In the genomic region with DNA sequence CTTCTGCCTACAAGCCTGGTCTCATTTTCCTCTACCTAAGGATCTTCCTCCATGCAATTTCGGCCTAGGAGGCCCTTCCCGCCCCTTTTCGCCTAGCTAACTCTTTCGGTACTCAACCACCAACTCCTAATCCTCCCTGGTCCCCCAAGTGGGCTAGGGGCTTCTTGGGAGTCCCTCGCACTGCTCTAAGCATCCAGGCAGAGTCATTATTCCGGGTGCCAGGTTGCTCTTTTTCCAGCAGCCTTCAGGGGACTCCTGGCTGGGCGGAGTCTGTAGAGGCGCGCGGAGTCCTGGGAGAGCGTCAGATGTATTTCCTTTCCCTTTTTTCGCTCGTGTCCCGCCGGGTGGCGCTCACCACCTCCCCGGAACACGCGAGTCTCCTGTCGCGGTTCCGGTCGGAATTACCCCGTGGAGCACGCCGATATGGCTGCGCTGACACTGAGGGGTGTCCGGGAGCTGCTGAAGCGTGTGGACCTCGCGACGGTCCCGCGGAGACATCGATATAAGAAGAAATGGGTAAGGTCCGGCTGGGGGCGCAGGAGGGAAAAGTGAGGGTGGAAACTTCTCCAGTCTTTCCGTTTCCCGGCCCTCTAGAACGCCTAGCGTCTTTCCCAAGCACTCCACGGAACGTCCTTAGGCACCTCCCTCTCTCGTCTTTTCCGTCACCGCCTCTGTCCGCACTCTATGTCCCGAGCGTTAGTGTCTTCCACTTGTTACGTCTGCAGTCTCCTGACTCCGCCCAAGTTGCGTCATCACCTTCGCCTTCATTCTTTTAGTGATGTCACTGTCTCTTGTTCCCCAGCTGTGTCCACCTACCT, we compare ENCODE assay signal across 1 cellular context.
TF ChIP-seq lines count a peak whose summit lies in the region.

A gene (plus strand): TSS at position 404 of the 818 bp plus-strand sequence. CDS start 20 bp downstream, at position 424.

TF ChIP-seq in HepG2, 621 proteins besides CTCF, POLR2A, EP300 and RAD21 (continued from another document and continues in another):
- TF ChIP-seq, protein P1, sequence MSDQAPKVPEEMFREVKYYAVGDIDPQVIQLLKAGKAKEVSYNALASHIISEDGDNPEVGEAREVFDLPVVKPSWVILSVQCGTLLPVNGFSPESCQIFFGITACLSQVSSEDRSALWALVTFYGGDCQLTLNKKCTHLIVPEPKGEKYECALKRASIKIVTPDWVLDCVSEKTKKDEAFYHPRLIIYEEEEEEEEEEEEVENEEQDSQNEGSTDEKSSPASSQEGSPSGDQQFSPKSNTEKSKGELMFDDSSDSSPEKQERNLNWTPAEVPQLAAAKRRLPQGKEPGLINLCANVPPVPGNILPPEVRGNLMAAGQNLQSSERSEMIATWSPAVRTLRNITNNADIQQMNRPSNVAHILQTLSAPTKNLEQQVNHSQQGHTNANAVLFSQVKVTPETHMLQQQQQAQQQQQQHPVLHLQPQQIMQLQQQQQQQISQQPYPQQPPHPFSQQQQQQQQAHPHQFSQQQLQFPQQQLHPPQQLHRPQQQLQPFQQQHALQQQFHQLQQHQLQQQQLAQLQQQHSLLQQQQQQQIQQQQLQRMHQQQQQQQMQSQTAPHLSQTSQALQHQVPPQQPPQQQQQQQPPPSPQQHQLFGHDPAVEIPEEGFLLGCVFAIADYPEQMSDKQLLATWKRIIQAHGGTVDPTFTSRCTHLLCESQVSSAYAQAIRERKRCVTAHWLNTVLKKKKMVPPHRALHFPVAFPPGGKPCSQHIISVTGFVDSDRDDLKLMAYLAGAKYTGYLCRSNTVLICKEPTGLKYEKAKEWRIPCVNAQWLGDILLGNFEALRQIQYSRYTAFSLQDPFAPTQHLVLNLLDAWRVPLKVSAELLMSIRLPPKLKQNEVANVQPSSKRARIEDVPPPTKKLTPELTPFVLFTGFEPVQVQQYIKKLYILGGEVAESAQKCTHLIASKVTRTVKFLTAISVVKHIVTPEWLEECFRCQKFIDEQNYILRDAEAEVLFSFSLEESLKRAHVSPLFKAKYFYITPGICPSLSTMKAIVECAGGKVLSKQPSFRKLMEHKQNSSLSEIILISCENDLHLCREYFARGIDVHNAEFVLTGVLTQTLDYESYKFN (CRISPR knock-in tag; conservative IDR thresholded peaks at IDR 0.05): peak; percentile 20; the same call in 1 of the 2 replicates
- peak; percentile 72 for TF ChIP-seq SPEN (CRISPR knock-in tag; IDR thresholded peaks at IDR 0.05; ENCODE audit: low read depth)
- 0 out of 4 replicates have a peak, but pooled peaks of 1 of the 2 experiments have one; percentile 13 for TF ChIP-seq NR2F1 (CRISPR knock-in tag; IDR thresholded peaks at IDR 0.05)
- TF ChIP-seq JUND (CRISPR knock-in tag; IDR thresholded peaks at IDR 0.05): no peak
- peak; percentile 95 for TF ChIP-seq YEATS4 (CRISPR knock-in tag; IDR thresholded peaks at IDR 0.05; ENCODE audit: borderline replicate concordance)
- peak; percentile 28; the same call in 1 of the 2 replicates for TF ChIP-seq PPARG (CRISPR knock-in tag; conservative IDR thresholded peaks at IDR 0.05)
- TF ChIP-seq ZNF484 (CRISPR knock-in tag; IDR thresholded peaks at IDR 0.05; ENCODE audit: borderline replicate concordance, low read depth): no peak
- peak; percentile 82 for TF ChIP-seq ELF1 (CRISPR knock-in tag; IDR thresholded peaks at IDR 0.05)
- no peak for TF ChIP-seq AGO1 (IDR thresholded peaks at IDR 0.05; ENCODE audit: low read depth, low read length, poor library complexity, severe bottlenecking)
- TF ChIP-seq KLF12 (CRISPR knock-in tag; IDR thresholded peaks at IDR 0.05; ENCODE audit: borderline replicate concordance): peak; percentile 73; the same call in 1 of the 2 replicates
- TF ChIP-seq ZSCAN29 (CRISPR knock-in tag; conservative IDR thresholded peaks at IDR 0.05): no peak
- TF ChIP-seq, protein P2, sequence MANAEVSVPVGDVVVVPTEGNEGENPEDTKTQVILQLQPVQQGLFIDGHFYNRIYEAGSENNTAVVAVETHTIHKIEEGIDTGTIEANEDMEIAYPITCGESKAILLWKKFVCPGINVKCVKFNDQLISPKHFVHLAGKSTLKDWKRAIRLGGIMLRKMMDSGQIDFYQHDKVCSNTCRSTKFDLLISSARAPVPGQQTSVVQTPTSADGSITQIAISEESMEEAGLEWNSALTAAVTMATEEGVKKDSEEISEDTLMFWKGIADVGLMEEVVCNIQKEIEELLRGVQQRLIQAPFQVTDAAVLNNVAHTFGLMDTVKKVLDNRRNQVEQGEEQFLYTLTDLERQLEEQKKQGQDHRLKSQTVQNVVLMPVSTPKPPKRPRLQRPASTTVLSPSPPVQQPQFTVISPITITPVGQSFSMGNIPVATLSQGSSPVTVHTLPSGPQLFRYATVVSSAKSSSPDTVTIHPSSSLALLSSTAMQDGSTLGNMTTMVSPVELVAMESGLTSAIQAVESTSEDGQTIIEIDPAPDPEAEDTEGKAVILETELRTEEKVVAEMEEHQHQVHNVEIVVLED (CRISPR knock-in tag; IDR thresholded peaks at IDR 0.05; ENCODE audit: borderline replicate concordance): peak; percentile 63; the same call in 1 of the 2 replicates
- TF ChIP-seq ZFX (CRISPR knock-in tag; IDR thresholded peaks at IDR 0.05; ENCODE audit: low read depth): no peak; the same call in none of the 2 replicates
- no peak for TF ChIP-seq ZBTB42 (CRISPR knock-in tag; IDR thresholded peaks at IDR 0.05)
- TF ChIP-seq YY1 (IDR thresholded peaks at IDR 0.05; ENCODE audit: insufficient read depth, insufficient replicate concordance, low read depth, low read length): peak; percentile 94
- peak in 1 of 2 experiments; percentile 73; a peak in 1 of 4 replicates for TF ChIP-seq KLF16 (CRISPR knock-in tag; IDR thresholded peaks at IDR 0.05)
- peak; percentile 58 for TF ChIP-seq CCDC6 (CRISPR knock-in tag; IDR thresholded peaks at IDR 0.05)
- TF ChIP-seq ZFAT (CRISPR knock-in tag; conservative IDR thresholded peaks at IDR 0.05): 0 out of 2 replicates have a peak, but pooled peaks have one; percentile 64
- no peak for TF ChIP-seq ZNF3 (CRISPR knock-in tag; IDR thresholded peaks at IDR 0.05)
- TF ChIP-seq ZMYM4 (CRISPR knock-in tag; IDR thresholded peaks at IDR 0.05): peak; percentile 83
- TF ChIP-seq U2AF1 (optimal IDR thresholded peaks at IDR 0.05; ENCODE audit: low read depth, low read length): no peak
- TF ChIP-seq, protein P3, sequence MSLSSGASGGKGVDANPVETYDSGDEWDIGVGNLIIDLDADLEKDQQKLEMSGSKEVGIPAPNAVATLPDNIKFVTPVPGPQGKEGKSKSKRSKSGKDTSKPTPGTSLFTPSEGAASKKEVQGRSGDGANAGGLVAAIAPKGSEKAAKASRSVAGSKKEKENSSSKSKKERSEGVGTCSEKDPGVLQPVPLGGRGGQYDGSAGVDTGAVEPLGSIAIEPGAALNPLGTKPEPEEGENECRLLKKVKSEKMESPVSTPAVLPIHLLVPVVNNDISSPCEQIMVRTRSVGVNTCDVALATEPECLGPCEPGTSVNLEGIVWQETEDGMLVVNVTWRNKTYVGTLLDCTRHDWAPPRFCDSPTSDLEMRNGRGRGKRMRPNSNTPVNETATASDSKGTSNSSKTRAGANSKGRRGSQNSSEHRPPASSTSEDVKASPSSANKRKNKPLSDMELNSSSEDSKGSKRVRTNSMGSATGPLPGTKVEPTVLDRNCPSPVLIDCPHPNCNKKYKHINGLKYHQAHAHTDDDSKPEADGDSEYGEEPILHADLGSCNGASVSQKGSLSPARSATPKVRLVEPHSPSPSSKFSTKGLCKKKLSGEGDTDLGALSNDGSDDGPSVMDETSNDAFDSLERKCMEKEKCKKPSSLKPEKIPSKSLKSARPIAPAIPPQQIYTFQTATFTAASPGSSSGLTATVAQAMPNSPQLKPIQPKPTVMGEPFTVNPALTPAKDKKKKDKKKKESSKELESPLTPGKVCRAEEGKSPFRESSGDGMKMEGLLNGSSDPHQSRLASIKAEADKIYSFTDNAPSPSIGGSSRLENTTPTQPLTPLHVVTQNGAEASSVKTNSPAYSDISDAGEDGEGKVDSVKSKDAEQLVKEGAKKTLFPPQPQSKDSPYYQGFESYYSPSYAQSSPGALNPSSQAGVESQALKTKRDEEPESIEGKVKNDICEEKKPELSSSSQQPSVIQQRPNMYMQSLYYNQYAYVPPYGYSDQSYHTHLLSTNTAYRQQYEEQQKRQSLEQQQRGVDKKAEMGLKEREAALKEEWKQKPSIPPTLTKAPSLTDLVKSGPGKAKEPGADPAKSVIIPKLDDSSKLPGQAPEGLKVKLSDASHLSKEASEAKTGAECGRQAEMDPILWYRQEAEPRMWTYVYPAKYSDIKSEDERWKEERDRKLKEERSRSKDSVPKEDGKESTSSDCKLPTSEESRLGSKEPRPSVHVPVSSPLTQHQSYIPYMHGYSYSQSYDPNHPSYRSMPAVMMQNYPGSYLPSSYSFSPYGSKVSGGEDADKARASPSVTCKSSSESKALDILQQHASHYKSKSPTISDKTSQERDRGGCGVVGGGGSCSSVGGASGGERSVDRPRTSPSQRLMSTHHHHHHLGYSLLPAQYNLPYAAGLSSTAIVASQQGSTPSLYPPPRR (CRISPR knock-in tag; IDR thresholded peaks at IDR 0.05; ENCODE audit: borderline replicate concordance): peak; percentile 47; the same call in 1 of the 2 replicates
- no peak for TF ChIP-seq PAF1 (CRISPR knock-in tag; IDR thresholded peaks at IDR 0.05)
- peak; percentile 82; the same call in 1 of the 2 replicates for TF ChIP-seq TSC22D2 (CRISPR knock-in tag; IDR thresholded peaks at IDR 0.05; ENCODE audit: borderline replicate concordance)
- TF ChIP-seq, protein P4, sequence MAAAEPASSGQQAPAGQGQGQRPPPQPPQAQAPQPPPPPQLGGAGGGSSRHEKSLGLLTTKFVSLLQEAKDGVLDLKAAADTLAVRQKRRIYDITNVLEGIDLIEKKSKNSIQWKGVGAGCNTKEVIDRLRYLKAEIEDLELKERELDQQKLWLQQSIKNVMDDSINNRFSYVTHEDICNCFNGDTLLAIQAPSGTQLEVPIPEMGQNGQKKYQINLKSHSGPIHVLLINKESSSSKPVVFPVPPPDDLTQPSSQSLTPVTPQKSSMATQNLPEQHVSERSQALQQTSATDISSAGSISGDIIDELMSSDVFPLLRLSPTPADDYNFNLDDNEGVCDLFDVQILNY (CRISPR knock-in tag; conservative IDR thresholded peaks at IDR 0.05): peak; percentile 43; the same call in 1 of the 2 replicates
- TF ChIP-seq REPIN1 (CRISPR knock-in tag; IDR thresholded peaks at IDR 0.05; ENCODE audit: borderline replicate concordance, low read depth): peak; percentile 84; the same call in 1 of the 2 replicates
- TF ChIP-seq ZSCAN21 (CRISPR knock-in tag; IDR thresholded peaks at IDR 0.05; ENCODE audit: borderline replicate concordance): no peak
- no peak for TF ChIP-seq KAT2B (IDR thresholded peaks at IDR 0.05; ENCODE audit: borderline replicate concordance, low read depth, low read length)
- peak; percentile 35; the same call in 1 of the 2 replicates for TF ChIP-seq PAX8 (CRISPR knock-in tag; IDR thresholded peaks at IDR 0.05; ENCODE audit: borderline replicate concordance)
- TF ChIP-seq MAF1 (CRISPR knock-in tag; IDR thresholded peaks at IDR 0.05; ENCODE audit: borderline replicate concordance): peak; percentile 69; the same call in 1 of the 2 replicates
- TF ChIP-seq ZNF225 (CRISPR knock-in tag; IDR thresholded peaks at IDR 0.05): peak; percentile 37; the same call in 1 of the 2 replicates
- TF ChIP-seq, protein P5, sequence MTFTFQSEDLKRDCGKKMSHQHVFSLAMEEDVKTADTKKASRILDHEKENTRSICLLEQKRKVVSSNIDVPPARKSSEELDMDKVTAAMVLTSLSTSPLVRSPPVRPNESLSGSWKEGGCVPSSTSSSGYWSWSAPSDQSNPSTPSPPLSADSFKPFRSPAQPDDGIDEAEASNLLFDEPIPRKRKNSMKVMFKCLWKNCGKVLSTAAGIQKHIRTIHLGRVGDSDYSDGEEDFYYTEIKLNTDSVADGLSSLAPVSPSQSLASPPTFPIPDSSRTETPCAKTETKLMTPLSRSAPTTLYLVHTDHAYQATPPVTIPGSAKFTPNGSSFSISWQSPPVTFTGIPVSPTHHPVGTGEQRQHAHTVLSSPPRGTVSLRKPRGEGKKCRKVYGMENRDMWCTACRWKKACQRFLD (CRISPR knock-in tag; IDR thresholded peaks at IDR 0.05; ENCODE audit: borderline replicate concordance): 0 out of 2 replicates have a peak, but pooled peaks have one; percentile 33
- TF ChIP-seq, protein P6, sequence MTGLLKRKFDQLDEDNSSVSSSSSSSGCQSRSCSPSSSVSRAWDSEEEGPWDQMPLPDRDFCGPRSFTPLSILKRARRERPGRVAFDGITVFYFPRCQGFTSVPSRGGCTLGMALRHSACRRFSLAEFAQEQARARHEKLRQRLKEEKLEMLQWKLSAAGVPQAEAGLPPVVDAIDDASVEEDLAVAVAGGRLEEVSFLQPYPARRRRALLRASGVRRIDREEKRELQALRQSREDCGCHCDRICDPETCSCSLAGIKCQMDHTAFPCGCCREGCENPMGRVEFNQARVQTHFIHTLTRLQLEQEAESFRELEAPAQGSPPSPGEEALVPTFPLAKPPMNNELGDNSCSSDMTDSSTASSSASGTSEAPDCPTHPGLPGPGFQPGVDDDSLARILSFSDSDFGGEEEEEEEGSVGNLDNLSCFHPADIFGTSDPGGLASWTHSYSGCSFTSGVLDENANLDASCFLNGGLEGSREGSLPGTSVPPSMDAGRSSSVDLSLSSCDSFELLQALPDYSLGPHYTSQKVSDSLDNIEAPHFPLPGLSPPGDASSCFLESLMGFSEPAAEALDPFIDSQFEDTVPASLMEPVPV (CRISPR knock-in tag; IDR thresholded peaks at IDR 0.05): no peak
- TF ChIP-seq ZBTB3 (CRISPR knock-in tag; IDR thresholded peaks at IDR 0.05; ENCODE audit: borderline replicate concordance, low read depth): no peak; the same call in 1 of the 2 replicates
- no peak for TF ChIP-seq FLYWCH1 (CRISPR knock-in tag; IDR thresholded peaks at IDR 0.05)
- TF ChIP-seq TP53 (CRISPR knock-in tag; conservative IDR thresholded peaks at IDR 0.05): peak; percentile 66; the same call in 1 of the 2 replicates
- no peak for TF ChIP-seq ZNF382 (CRISPR knock-in tag; IDR thresholded peaks at IDR 0.05; ENCODE audit: borderline replicate concordance)
- TF ChIP-seq NR2F2 (IDR thresholded peaks at IDR 0.05; ENCODE audit: borderline replicate concordance, low read depth): no peak
- TF ChIP-seq NFE2 (CRISPR knock-in tag; IDR thresholded peaks at IDR 0.05): no peak
- TF ChIP-seq, protein P7, sequence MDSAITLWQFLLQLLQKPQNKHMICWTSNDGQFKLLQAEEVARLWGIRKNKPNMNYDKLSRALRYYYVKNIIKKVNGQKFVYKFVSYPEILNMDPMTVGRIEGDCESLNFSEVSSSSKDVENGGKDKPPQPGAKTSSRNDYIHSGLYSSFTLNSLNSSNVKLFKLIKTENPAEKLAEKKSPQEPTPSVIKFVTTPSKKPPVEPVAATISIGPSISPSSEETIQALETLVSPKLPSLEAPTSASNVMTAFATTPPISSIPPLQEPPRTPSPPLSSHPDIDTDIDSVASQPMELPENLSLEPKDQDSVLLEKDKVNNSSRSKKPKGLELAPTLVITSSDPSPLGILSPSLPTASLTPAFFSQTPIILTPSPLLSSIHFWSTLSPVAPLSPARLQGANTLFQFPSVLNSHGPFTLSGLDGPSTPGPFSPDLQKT (CRISPR knock-in tag; IDR thresholded peaks at IDR 0.05; ENCODE audit: borderline replicate concordance): no peak
- TF ChIP-seq ZNF343 (CRISPR knock-in tag; IDR thresholded peaks at IDR 0.05): 0 out of 2 replicates have a peak, but pooled peaks have one; percentile 74
- TF ChIP-seq, protein P8, sequence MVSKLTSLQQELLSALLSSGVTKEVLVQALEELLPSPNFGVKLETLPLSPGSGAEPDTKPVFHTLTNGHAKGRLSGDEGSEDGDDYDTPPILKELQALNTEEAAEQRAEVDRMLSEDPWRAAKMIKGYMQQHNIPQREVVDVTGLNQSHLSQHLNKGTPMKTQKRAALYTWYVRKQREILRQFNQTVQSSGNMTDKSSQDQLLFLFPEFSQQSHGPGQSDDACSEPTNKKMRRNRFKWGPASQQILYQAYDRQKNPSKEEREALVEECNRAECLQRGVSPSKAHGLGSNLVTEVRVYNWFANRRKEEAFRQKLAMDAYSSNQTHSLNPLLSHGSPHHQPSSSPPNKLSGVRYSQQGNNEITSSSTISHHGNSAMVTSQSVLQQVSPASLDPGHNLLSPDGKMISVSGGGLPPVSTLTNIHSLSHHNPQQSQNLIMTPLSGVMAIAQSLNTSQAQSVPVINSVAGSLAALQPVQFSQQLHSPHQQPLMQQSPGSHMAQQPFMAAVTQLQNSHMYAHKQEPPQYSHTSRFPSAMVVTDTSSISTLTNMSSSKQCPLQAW (CRISPR knock-in tag; IDR thresholded peaks at IDR 0.05): peak; percentile 72; the same call in 1 of the 2 replicates
